In the genomic region with DNA sequence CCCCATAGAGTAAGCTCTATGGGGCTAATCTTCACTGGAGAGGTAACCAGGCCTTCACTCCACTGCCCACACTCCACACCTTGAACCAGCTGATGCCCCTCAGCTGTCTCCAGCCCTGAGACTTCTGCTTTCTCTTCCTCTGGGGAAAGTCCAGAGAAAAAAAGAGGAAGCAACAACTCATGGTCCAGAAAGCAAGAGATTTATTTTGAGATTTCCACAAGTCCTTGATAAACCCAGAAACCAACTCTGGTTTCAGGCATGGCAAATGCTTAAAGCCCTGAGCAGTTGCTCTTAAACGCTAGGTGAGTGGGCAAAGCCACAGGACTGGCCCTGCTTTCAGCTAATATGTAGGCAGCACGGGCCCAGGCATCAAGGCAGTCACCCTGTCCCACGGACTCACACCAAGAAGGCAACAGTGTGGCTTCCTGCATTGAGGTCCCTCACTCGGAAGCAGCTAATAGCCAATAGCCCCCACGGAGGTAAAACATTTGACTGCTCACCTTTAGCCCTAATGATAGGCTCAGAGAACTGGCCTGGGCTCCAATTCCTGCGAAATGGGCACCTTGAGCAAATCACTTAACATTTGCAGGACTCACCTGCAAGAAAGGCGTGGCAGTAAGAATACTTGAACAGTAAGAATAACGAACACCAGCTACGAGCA, we compare ENCODE assay signal across 9 cellular contexts. TPM values are rescaled to one million over a fixed set of nuclear protein-coding genes. Genes with fewer than 3 reads are reported as not detected.
DNase-seq lines count a peak whose midpoint lies in the region; ATAC-seq and TF ChIP-seq lines count a peak whose summit lies in the region.
"Had no signal": no experiment of that assay in that cellular context is flagged by ENCODE, and none has a peak within 500 bp of the region (broad histone marks: within the 10 kb centered on the region; RNA-seq: fewer than 3 reads in every experiment).

No MANE protein-coding gene starts in this region.

- no peaks in the 10 kb centered on the region for H3K27me3 Mint-ChIP-seq in activated CD4-positive, alpha-beta memory T cell treated with anti-CD3 and anti-CD28 coated beads for 36 hours
- H3K27me3 Mint-ChIP-seq: activated CD4-positive, alpha-beta T cell treated with anti-CD3 and anti-CD28 coated beads, Interleukin-2, amount 10 ng/mL, durations not matched to agents 24 days and 14 days had no signal

- CTCF ChIA-PET in activated CD4-positive, alpha-beta memory T cell treated with anti-CD3 and anti-CD28 coated beads for 36 hours (lab: Charles Lee) = interaction anchor here (1.8 to 5.4 kb wide), 2 partner anchors 20 to 28 kb away, joined by 8 to 40 read pairs; no protein-coding TSS in a partner anchor

- H3K4me3 Mint-ChIP-seq in activated CD4-positive, alpha-beta memory T cell treated with anti-CD3 and anti-CD28 coated beads for 36 hours = no peak overlapping the region
- H3K4me3 Mint-ChIP-seq: activated CD4-positive, alpha-beta T cell treated with anti-CD3 and anti-CD28 coated beads, Interleukin-2, amount 10 ng/mL, durations not matched to agents 24 days and 14 days had no signal

- no peaks in the 10 kb centered on the region for H3K4me1 ChIP-seq in aorta (ENCODE audit: control insufficient read depth in 1 of 2, insufficient read depth in 2 of 2, low read length in 2 of 2)

- H3K9me3 ChIP-seq in aorta (ENCODE audit: control insufficient read depth, low read length) = no peaks in the 10 kb centered on the region

- H3K4me1 Mint-ChIP-seq in activated CD4-positive, alpha-beta memory T cell treated with anti-CD3 and anti-CD28 coated beads for 36 hours (ENCODE audit: low read depth) = peaks cover 22% of the 10 kb centered on the region

- TF ChIP-seq CTCF in GM13977 (IDR thresholded peaks at IDR 0.05; ENCODE audit: extremely low read depth, insufficient read depth, missing control alignments) = no peak

- H3K4me3 ChIP-seq in aorta (ENCODE audit: low read length in 2 of 2) = no peak overlapping the region

- in situ Hi-C loops in GM13977 (cut with MboI; ENCODE audit: low pct_unique_long_range_greater_than_20kb, low sequenced_read_pairs, unreplicated experiment) = no loop called here

- ATAC-seq in GM21528 (IDR thresholded peaks at IDR 0.05; ENCODE audit: low FRiP score, unreplicated experiment) (peak; percentile 48), HG03571 (IDR thresholded peaks at IDR 0.05; ENCODE audit: unreplicated experiment) (peak; percentile 49), aorta (ENCODE audit: low FRiP score) (no peak), GM18519 (IDR thresholded peaks at IDR 0.05; ENCODE audit: low FRiP score, unreplicated experiment) (no peak)

- POLR2A ChIA-PET in activated CD4-positive, alpha-beta memory T cell treated with anti-CD3 and anti-CD28 coated beads for 36 hours (lab: Charles Lee) = no interaction called here

- DNase-seq in GM13977 (ENCODE audit: low spot score) = peak; percentile 57
- peak; percentile 40 for DNase-seq in globus pallidus (ENCODE audit: low spot score)
- DNase-seq in aorta = no peak
- no peak for DNase-seq in activated CD4-positive, alpha-beta memory T cell treated with anti-CD3 and anti-CD28 coated beads for 36 hours
- DNase-seq in GOT3 (lab: John Stamatoyannopoulos, UW) = no peak
- DNase-seq: activated CD4-positive, alpha-beta T cell treated with anti-CD3 and anti-CD28 coated beads, Interleukin-2, amount 10 ng/mL, durations not matched to agents 24 days and 14 days had no signal

- no peak overlapping the region for H3K27ac ChIP-seq in aorta (ENCODE audit: low read depth in 1 of 2, low read length in 2 of 2)

- H3K27ac Mint-ChIP-seq in activated CD4-positive, alpha-beta memory T cell treated with anti-CD3 and anti-CD28 coated beads for 36 hours = no peak overlapping the region
- H3K27ac Mint-ChIP-seq: activated CD4-positive, alpha-beta T cell treated with anti-CD3 and anti-CD28 coated beads, Interleukin-2, amount 10 ng/mL, durations not matched to agents 24 days and 14 days had no signal

- no peaks in the 10 kb centered on the region for H3K27me3 ChIP-seq in aorta (ENCODE audit: control insufficient read depth in 1 of 2, insufficient read depth in 2 of 2, low read length in 1 of 2)

- intact Hi-C loops in aorta (cut with DNase I) = no loop called here
- intact Hi-C loops in activated CD4-positive, alpha-beta memory T cell treated with anti-CD3 and anti-CD28 coated beads for 36 hours (cut with micrococcal nuclease) = no loop called here

- WGBS in aorta, 2 donors = 93% methylated on average over 9 of the region's 9 CpGs

- no peaks in the 10 kb centered on the region for H3K9me3 Mint-ChIP-seq in activated CD4-positive, alpha-beta memory T cell treated with anti-CD3 and anti-CD28 coated beads for 36 hours
- H3K9me3 Mint-ChIP-seq: activated CD4-positive, alpha-beta T cell treated with anti-CD3 and anti-CD28 coated beads, Interleukin-2, amount 10 ng/mL, durations not matched to agents 24 days and 14 days had no signal

- peaks cover 11% of the 10 kb centered on the region for H3K36me3 Mint-ChIP-seq in activated CD4-positive, alpha-beta memory T cell treated with anti-CD3 and anti-CD28 coated beads for 36 hours

- H3K36me3 ChIP-seq in aorta (ENCODE audit: control insufficient read depth in 1 of 2, insufficient read depth in 2 of 2, low read length in 1 of 2) = peaks cover 0 to 3% of the 10 kb centered on the region in 2 donors

RNA-seq across cellular contexts. Expression of a gene that starts 4.3 kb away (rescaled TPM):
- total RNA-seq in aorta = 10 to 100 TPM; 19.1 to 36.4 TPM
- 10 to 100 TPM; 20.2 to 47.4 TPM for polyA plus RNA-seq in aorta
- total RNA-seq in activated CD4-positive, alpha-beta memory T cell treated with anti-CD3 and anti-CD28 coated beads for 36 hours = 10 to 100 TPM; 32.3 to 32.9 TPM

RNA-seq across cellular contexts. Expression of a gene that starts 4.8 kb away (rescaled TPM):
- 10 to 100 TPM; 31.9 to 38.2 TPM for total RNA-seq in aorta
- polyA plus RNA-seq in aorta = 10 to 100 TPM; 41.3 to 71.3 TPM
- total RNA-seq in activated CD4-positive, alpha-beta memory T cell treated with anti-CD3 and anti-CD28 coated beads for 36 hours = 10 to 100 TPM; 33.7 to 34.6 TPM

RNA-seq across cellular contexts. Expression of a gene that starts 24.3 kb away (rescaled TPM):
- 10 to 100 TPM; 18.9 to 30.4 TPM for total RNA-seq in aorta
- polyA plus RNA-seq in aorta = 10 to 100 TPM; 23.1 to 82.0 TPM
- total RNA-seq in activated CD4-positive, alpha-beta memory T cell treated with anti-CD3 and anti-CD28 coated beads for 36 hours = 100 to 1,000 TPM; 118 to 120 TPM

RNA-seq across cellular contexts. Expression of a gene that starts 24.5 kb away (rescaled TPM):
- total RNA-seq in aorta = 100 to 1,000 TPM; 134 to 148 TPM
- polyA plus RNA-seq in aorta = 10 to 100 TPM; 44.2 to 80.1 TPM
- total RNA-seq in activated CD4-positive, alpha-beta memory T cell treated with anti-CD3 and anti-CD28 coated beads for 36 hours = 100 to 1,000 TPM; 222 to 223 TPM

RNA-seq across cellular contexts. Expression of a gene that starts 35.0 kb away (rescaled TPM):
- total RNA-seq in aorta = 10 to 100 TPM; 10.8 to 13.3 TPM
- 10 to 100 TPM; 14.0 to 14.4 TPM for polyA plus RNA-seq in aorta
- total RNA-seq in activated CD4-positive, alpha-beta memory T cell treated with anti-CD3 and anti-CD28 coated beads for 36 hours = 1 to 10 TPM; 9.2 to 10.0 TPM

Comparison
In these comparisons a context has a peak if more than half of its experiments do, and no peak if none do; other contexts are left out.
1. DNase-seq: peak in GM13977 (single experiment) and globus pallidus (single experiment); none in aorta (0 of 2), activated CD4-positive, alpha-beta memory T cell treated with anti-CD3 and anti-CD28 coated beads for 36 hours (single experiment) and GOT3 (single experiment).
2. ATAC-seq: peak in GM21528 (single experiment) and HG03571 (single experiment); none in aorta (single experiment) and GM18519 (single experiment).